20 cellular contexts compared by ENCODE assay signal in genomic region chr12:18358930-18359329, GRCh38.
"Had no signal": no experiment of that assay in that cellular context is flagged by ENCODE, and none has a peak within 500 bp of the region (broad histone marks: within the 10 kb centered on the region; RNA-seq: fewer than 3 reads in every experiment).

No MANE protein-coding gene starts in this region.

- ATAC-seq: foreskin keratinocyte, gastroesophageal sphincter, heart left ventricle, left colon, left lung, left ventricle myocardium superior, lower lobe of right lung, mucosa of descending colon had no signal

- DNase-seq: dermis blood vessel endothelial cell; dorsolateral prefrontal cortex; effector CD4-positive, alpha-beta T cell; effector memory CD4-positive, alpha-beta T cell; foreskin keratinocyte; heart left ventricle; hypothalamus; immature natural killer cell; islet precursor cell; kidney; kidney glomerular epithelial cell; left colon; left lung; left ventricle myocardium superior; lower lobe of right lung; mesenchymal stem cell; mucosa of descending colon; naive B cell; naive thymus-derived CD8-positive, alpha-beta T cell had no signal
